ENCODE assay signal across 8 cellular contexts in the genomic region with DNA sequence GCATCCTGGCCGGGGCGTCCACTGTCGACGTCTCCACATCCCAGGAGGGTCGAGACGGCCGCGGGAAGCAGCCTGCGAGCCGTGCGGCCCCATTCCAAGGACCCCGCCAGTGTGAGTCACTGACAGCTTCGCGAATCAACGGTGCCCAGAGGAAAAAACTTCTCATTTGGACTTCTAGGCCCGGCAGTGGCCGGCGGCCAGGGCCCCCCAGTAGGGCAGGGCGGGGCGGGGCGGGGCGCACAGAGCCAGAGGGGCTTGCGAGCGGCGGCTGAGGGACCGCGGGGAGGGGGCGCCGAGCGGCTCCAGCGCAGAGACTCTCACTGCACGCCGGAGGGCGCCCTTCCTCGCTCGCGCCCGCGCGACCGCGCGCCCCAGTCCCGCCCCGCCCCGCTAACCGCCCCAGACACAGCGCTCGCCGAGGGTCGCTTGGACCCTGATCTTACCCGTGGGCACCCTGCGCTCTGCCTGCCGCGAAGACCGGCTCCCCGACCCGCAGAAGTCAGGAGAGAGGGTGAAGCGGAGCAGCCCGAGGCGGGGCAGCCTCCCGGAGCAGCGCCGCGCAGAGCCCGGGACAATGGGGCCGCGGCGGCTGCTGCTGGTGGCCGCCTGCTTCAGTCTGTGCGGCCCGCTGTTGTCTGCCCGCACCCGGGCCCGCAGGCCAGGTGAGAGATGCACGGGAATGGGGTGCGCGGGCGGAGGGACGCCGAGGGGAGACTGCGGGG. TPM values are rescaled to one million over a fixed set of nuclear protein-coding genes. Genes with fewer than 3 reads are reported as not detected.
DNase-seq lines count a peak whose midpoint lies in the region; ATAC-seq and TF ChIP-seq lines count a peak whose summit lies in the region.

A gene (plus strand): TSS at position 393 of the 722 bp plus-strand sequence. CDS start 182 bp downstream, at position 575.

- H3K36me3 Mint-ChIP-seq in MCF 10A (ENCODE audit: insufficient read depth, unreplicated experiment): peaks cover 14% of the 10 kb centered on the region

- peak within 1 kb of the TSS; percentile 79 for H3K4me3 Mint-ChIP-seq in MCF 10A (ENCODE audit: unreplicated experiment)

- peaks cover 26% of the 10 kb centered on the region for H3K27me3 ChIP-seq in HUES64 (ENCODE audit: insufficient read depth, low read length)
- peaks cover 14 to 18% (median 16%) of the 10 kb centered on the region in 3 donors for H3K27me3 ChIP-seq in skeletal muscle tissue (ENCODE audit: control insufficient read depth in 3 of 3, insufficient read depth in 3 of 3, low read length in 3 of 3)

- H3K4me1 ChIP-seq in HUES64 (ENCODE audit: insufficient read depth, low read length) (peaks cover 16% of the 10 kb centered on the region; the same call in 1 of the 2 replicates), skeletal muscle tissue (ENCODE audit: control insufficient read depth in 3 of 3, insufficient read depth in 3 of 3, low read length in 3 of 3) (peaks cover 6 to 9% (median 7%) of the 10 kb centered on the region in 3 donors)

- TF ChIP-seq CTCF in MCF 10A (IDR thresholded peaks at IDR 0.05; ENCODE audit: unreplicated experiment): peak; percentile 65

- H3K9me3 ChIP-seq in HUES64 (ENCODE audit: insufficient read depth, low read depth, low read length): no peaks in the 10 kb centered on the region
- H3K9me3 ChIP-seq in iPS-18c (ENCODE audit: control insufficient read depth, insufficient read depth, low read length): no peaks in the 10 kb centered on the region
- no peaks in the 10 kb centered on the region for H3K9me3 ChIP-seq in skeletal muscle tissue (ENCODE audit: control insufficient read depth in 3 of 3, low read length in 3 of 3)

- H3K27ac ChIP-seq in HUES64 (ENCODE audit: low read depth, low read length) (peak within 1 kb of the TSS; percentile 49; the same call in 1 of the 2 replicates), skeletal muscle tissue (ENCODE audit: low read depth, low read length) (no peak within 1 kb of the TSS)

- peak within 1 kb of the TSS; percentile 80 for H3K4me3 ChIP-seq in HUES64 (ENCODE audit: low read length)
- H3K4me3 ChIP-seq in iPS-18c (ENCODE audit: insufficient read depth, low read depth, low read length): peak within 1 kb of the TSS; percentile 93
- H3K4me3 ChIP-seq in skeletal muscle tissue (ENCODE audit: low read length in 3 of 3): peak within 1 kb of the TSS; percentile 65 to 77 (median 76)

- POLR2A ChIA-PET in MCF 10A (lab: Yijun Ruan, JAX): interaction anchor here (0.6 kb wide), 1 partner anchor 23 kb away, joined by 3 read pairs; no protein-coding TSS in a partner anchor

- CTCF ChIA-PET in MCF 10A (lab: Yijun Ruan, JAX): interaction anchor here (0.8 to 6.7 kb wide), 4 partner anchors 20 to 58 kb away, joined by 3 to 32 read pairs (median 3); no protein-coding TSS in a partner anchor

- H3K27me3 Mint-ChIP-seq in MCF 10A (ENCODE audit: insufficient read depth, unreplicated experiment): no peaks in the 10 kb centered on the region

- intact Hi-C loops in MCF 10A (cut with micrococcal nuclease): loop anchor here (1.0 to 5.0 kb wide), 5 partner anchors 41 to 152 kb away; no protein-coding TSS in a partner anchor

- H3K27ac Mint-ChIP-seq in MCF 10A (ENCODE audit: low read depth, unreplicated experiment): peak within 1 kb of the TSS; percentile 66

- WGBS in HUES64: under 1% methylated on average over 82 of the region's 82 CpGs

- DNase-seq in COLO668 (lab: John Stamatoyannopoulos, UW; ENCODE audit: unreplicated experiment): peak; percentile 11
- DNase-seq in T-helper 9 cell: peak; percentile 57
- DNase-seq in MCF 10A (ENCODE audit: unreplicated experiment): peak; percentile 57
- DNase-seq in NCI-H2029 (lab: John Stamatoyannopoulos, UW): no peak

- no TSS peak for BruUV-seq in MCF 10A (replicated peaks; lab: Mats Ljungman, UMichigan)

- ATAC-seq in GM21367 (IDR thresholded peaks at IDR 0.05; ENCODE audit: unreplicated experiment): peak; percentile 57

- H3K9ac ChIP-seq in HUES64 (ENCODE audit: low read depth, low read length): peak within 1 kb of the TSS; percentile 91
- H3K9ac ChIP-seq in skeletal muscle tissue (ENCODE audit: low read depth in 1 of 3, low read length in 3 of 3): peak within 1 kb of the TSS; percentile 50 to 62 (median 59)

- peaks cover 29% of the 10 kb centered on the region for H3K4me1 Mint-ChIP-seq in MCF 10A (ENCODE audit: insufficient read depth, unreplicated experiment)

- H3K36me3 ChIP-seq in HUES64 (ENCODE audit: insufficient read depth, low read length): no peaks in the 10 kb centered on the region
- H3K36me3 ChIP-seq in skeletal muscle tissue (ENCODE audit: control insufficient read depth in 3 of 3, insufficient read depth in 3 of 3, low read length in 3 of 3): no peaks in the 10 kb centered on the region

- no peaks in the 10 kb centered on the region for H3K9me3 Mint-ChIP-seq in MCF 10A (ENCODE audit: unreplicated experiment)

RNA-seq across cellular contexts. Expression of the gene that starts here (rescaled TPM):
- 25.3 TPM for polyA plus RNA-seq in HUES64 (2013, experiment 1 of 2)
- polyA plus RNA-seq in HUES64 (2013, experiment 2 of 2): 30.1 TPM
- total RNA-seq in MCF 10A (2022) (17.3 and 17.6 TPM in 2 replicates), skeletal muscle tissue (13.0 TPM)
